ENCODE assay signal across 20 cellular contexts in the genomic region with DNA sequence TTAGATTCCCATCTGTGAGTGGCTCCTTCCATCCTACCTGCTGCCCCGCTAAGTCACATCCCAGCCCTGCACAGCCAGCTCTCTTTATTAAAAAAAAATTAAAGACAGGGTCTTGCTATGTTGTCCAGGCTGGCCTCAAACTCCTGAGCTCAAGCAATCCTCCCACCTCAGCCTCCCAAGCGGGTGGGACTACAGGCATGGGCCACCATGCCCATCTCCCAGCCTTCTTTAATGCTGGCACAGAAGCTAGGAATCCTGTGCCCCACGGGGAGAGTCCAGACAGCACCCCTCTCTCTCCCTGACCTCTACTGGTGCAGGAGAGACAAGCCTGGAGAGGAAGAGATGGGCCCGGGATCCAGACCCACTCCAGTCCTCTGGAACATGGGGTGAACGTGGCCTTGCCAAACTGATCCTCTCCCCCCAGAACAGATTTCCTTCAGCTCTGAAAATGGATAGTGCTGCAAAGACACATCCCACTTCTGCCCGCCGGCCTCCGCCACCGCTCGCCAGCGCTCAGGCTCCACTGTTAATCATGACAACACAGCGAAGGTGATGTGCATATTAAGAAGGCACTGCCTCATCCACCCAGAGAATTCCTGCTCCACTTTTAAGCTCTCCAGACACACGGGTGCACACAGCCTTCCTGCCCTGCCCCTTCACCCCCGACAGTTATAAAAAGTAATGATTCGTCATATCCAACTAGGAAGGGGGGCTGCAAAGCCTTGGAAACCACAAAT.
A peak's percentile ranks its signal among the peaks of the same experiment; 100 is the strongest.
DNase-seq lines count a peak whose midpoint lies in the region; ATAC-seq, FAIRE-seq and TF ChIP-seq lines count a peak whose summit lies in the region.
"Had no signal": no experiment of that assay in that cellular context is flagged by ENCODE, and none has a peak within 500 bp of the region (broad histone marks: within the 10 kb centered on the region; RNA-seq: fewer than 3 reads in every experiment).

No MANE protein-coding gene starts in this region.

- TF ChIP-seq CTCF in natural killer cell (IDR thresholded peaks at IDR 0.05) (no peak), K562 (IDR thresholded peaks at IDR 0.05 in 2 of 3, conservative IDR thresholded peaks at IDR 0.05 in 1 of 3; ENCODE audit: insufficient read depth in 2 of 3, low read depth in 1 of 3, low read length in 3 of 3) (no peak), mesothelial cell of epicardium (IDR thresholded peaks at IDR 0.05; ENCODE audit: unreplicated experiment) (no peak)

- no peaks in the 10 kb centered on the region for H3K9me3 ChIP-seq in K562 (replicated peaks; ENCODE audit: control insufficient read depth, insufficient read depth, low read depth, low read length)
- H3K9me3 ChIP-seq: BLaER1, HAP-1, Peyer's patch had no signal

- H3K36me3 ChIP-seq in K562 (ENCODE audit: control insufficient read depth, insufficient read depth, low read length) = peaks cover 43% of the 10 kb centered on the region; the same call in 2 of the 3 replicates
- H3K36me3 ChIP-seq: HAP-1 had no signal

- H2AFZ ChIP-seq in K562 (ENCODE audit: low read depth, low read length) = no peak overlapping the region

- WGBS in K562 (ENCODE audit: insufficient coverage, low coverage, missing lambda C conversion rate) = 86% methylated on average over 14 of the region's 15 CpGs

- peaks cover 7% of the 10 kb centered on the region for H3K9me1 ChIP-seq in K562 (ENCODE audit: control insufficient read depth, insufficient read depth, low read length)

- no peak for TF ChIP-seq RAD21 in K562 (CRISPR knock-in tag; conservative IDR thresholded peaks at IDR 0.05 in 1 of 2, IDR thresholded peaks at IDR 0.05 in 1 of 2)

- H3K4me1 Mint-ChIP-seq in natural killer cell = peaks cover 66 to 77% of the 10 kb centered on the region in 2 donors
- H3K4me1 Mint-ChIP-seq in natural killer cell treated with Interleukin-12 subunit alpha and Interleukin-12 subunit beta and Interleukin-15 and Interleukin-18, amount 100 ng/mL, for 72 hours (ENCODE audit: low read depth in 2 of 2) = peaks cover 41 to 68% of the 10 kb centered on the region in 2 donors
- H3K4me1 Mint-ChIP-seq in mesothelial cell of epicardium = peaks cover 25% of the 10 kb centered on the region

- no peak overlapping the region for H3K4me2 ChIP-seq in K562 (ENCODE audit: insufficient read depth, low read length)
- H3K4me2 ChIP-seq: BLaER1 had no signal

- H3K9me3 Mint-ChIP-seq in natural killer cell = no peaks in the 10 kb centered on the region
- no peaks in the 10 kb centered on the region for H3K9me3 Mint-ChIP-seq in natural killer cell treated with Interleukin-12 subunit alpha and Interleukin-12 subunit beta and Interleukin-15 and Interleukin-18, amount 100 ng/mL, for 72 hours
- H3K9me3 Mint-ChIP-seq in mesothelial cell of epicardium = no peaks in the 10 kb centered on the region
- H3K9me3 Mint-ChIP-seq: CD8-positive, alpha-beta T cell had no signal

- H3K27me3 Mint-ChIP-seq in natural killer cell (ENCODE audit: low read depth in 2 of 2) = no peaks in the 10 kb centered on the region
- no peaks in the 10 kb centered on the region for H3K27me3 Mint-ChIP-seq in natural killer cell treated with Interleukin-12 subunit alpha and Interleukin-12 subunit beta and Interleukin-15 and Interleukin-18, amount 100 ng/mL, for 72 hours
- no peaks in the 10 kb centered on the region for H3K27me3 Mint-ChIP-seq in mesothelial cell of epicardium (ENCODE audit: low read depth)

- H3K4me3 Mint-ChIP-seq in natural killer cell (no peak overlapping the region), mesothelial cell of epicardium (no peak overlapping the region)
- H3K4me3 Mint-ChIP-seq in natural killer cell treated with Interleukin-12 subunit alpha and Interleukin-12 subunit beta and Interleukin-15 and Interleukin-18, amount 100 ng/mL, for 72 hours = no peak overlapping the region
- H3K4me3 Mint-ChIP-seq: CD8-positive, alpha-beta T cell had no signal

- peaks cover 34% of the 10 kb centered on the region for H3K79me2 ChIP-seq in K562 (ENCODE audit: control insufficient read depth, insufficient read depth, low read length)

- no peak for TF ChIP-seq POLR2A in K562 (conservative IDR thresholded peaks at IDR 0.05)

- peaks cover 49% of the 10 kb centered on the region for H4K20me1 ChIP-seq in K562 (replicated peaks; ENCODE audit: control insufficient read depth, insufficient read depth, low read length)

- POLR2A ChIA-PET in K562 (lab: Yijun Ruan, JAX) = interaction anchor here (0.7 to 0.8 kb wide), 2 partner anchors 22 to 226 kb away, joined by 3 read pairs; no protein-coding TSS in a partner anchor

- H3K27ac Mint-ChIP-seq in natural killer cell (peak overlapping the region; percentile 61 to 66), mesothelial cell of epicardium (peak overlapping the region; percentile 6)
- H3K27ac Mint-ChIP-seq in natural killer cell treated with Interleukin-12 subunit alpha and Interleukin-12 subunit beta and Interleukin-15 and Interleukin-18, amount 100 ng/mL, for 72 hours = peak overlapping the region in 1 of 2 donors; percentile 55
- H3K27ac Mint-ChIP-seq: CD8-positive, alpha-beta T cell had no signal

- DNase-seq in natural killer cell (no peak), K562 (ENCODE audit: extremely low read depth in 1 of 4, low spot score in 3 of 4) (no peak), mesothelial cell of epicardium (ENCODE audit: low spot score in 2 of 2, unreplicated experiment in 2 of 2) (no peak), left lobe of liver (ENCODE audit: low spot score) (no peak), GOT3 (lab: John Stamatoyannopoulos, UW) (no peak), GDM1 (lab: John Stamatoyannopoulos, UW) (no peak)
- no peak for DNase-seq in natural killer cell treated with Interleukin-12 subunit alpha and Interleukin-12 subunit beta and Interleukin-15 and Interleukin-18, amount 100 ng/mL, for 72 hours (ENCODE audit: low spot score)
- DNase-seq: Calu3; CD8-positive, alpha-beta T cell; DMS53; MM.1S; NCI-H1105; NCI-H1694; NCI-H748 treated with DMSO at 0.1 percent for 48 hours; NK-92 treated with Interleukin-12 subunit alpha and Interleukin-12 subunit beta, amount 100 ng/mL, for 24 hours; Peyer's patch; Right ventricle myocardium superior had no signal

- H3K9ac ChIP-seq in K562 (ENCODE audit: insufficient read depth in 1 of 2, low read depth in 2 of 2, low read length in 2 of 2) = no peak overlapping the region
- H3K9ac ChIP-seq: BLaER1 had no signal

- TF ChIP-seq EP300 in K562 (IDR thresholded peaks at IDR 0.05; ENCODE audit: low read length) = no peak

- peaks cover 6 to 12% of the 10 kb centered on the region in 2 experiments for H3K4me1 ChIP-seq in K562 (replicated peaks in 1 of 2; ENCODE audit: control insufficient read depth in 2 of 2, insufficient read depth in 2 of 2, low read length in 2 of 2)
- H3K4me1 ChIP-seq: HAP-1 had no signal

- intact Hi-C loops in natural killer cell (cut with micrococcal nuclease) = no loop called here
- intact Hi-C loops in K562 (cut with micrococcal nuclease) = no loop called here

- no peaks in the 10 kb centered on the region for H3K27me3 ChIP-seq in K562 (ENCODE audit: control insufficient read depth in 2 of 2, insufficient read depth in 2 of 2, low read length in 2 of 2)
- H3K27me3 ChIP-seq: BLaER1, Peyer's patch had no signal

- H3K36me3 Mint-ChIP-seq in natural killer cell = no peaks in the 10 kb centered on the region
- H3K36me3 Mint-ChIP-seq in natural killer cell treated with Interleukin-12 subunit alpha and Interleukin-12 subunit beta and Interleukin-15 and Interleukin-18, amount 100 ng/mL, for 72 hours = no peaks in the 10 kb centered on the region
- H3K36me3 Mint-ChIP-seq in mesothelial cell of epicardium = no peaks in the 10 kb centered on the region

- no peak overlapping the region for H3K27ac ChIP-seq in K562 (ENCODE audit: extremely low read depth, low read depth, low read length)
- H3K27ac ChIP-seq: BLaER1, Peyer's patch, SK-N-MC had no signal

- BruUV-seq in K562 (replicated peaks; lab: Mats Ljungman, UMichigan) = no TSS peak

- CTCF ChIA-PET in K562 (lab: Yijun Ruan, JAX; ENCODE audit: low intra/inter-chr PET ratio) = no interaction called here

- ATAC-seq in natural killer cell (no peak), K562 (no peak), left lobe of liver (no peak)
- no peak for ATAC-seq in natural killer cell treated with Interleukin-12 subunit alpha and Interleukin-12 subunit beta and Interleukin-15 and Interleukin-18, amount 100 ng/mL, for 72 hours
- ATAC-seq: CD8-positive, alpha-beta T cell had no signal

- in situ Hi-C loops in K562 (cut with MboI) = no loop called here

- no peak for FAIRE-seq in K562 (lab: Jason Lieb, UNC)

- H3K4me3 ChIP-seq in K562 = no peak overlapping the region
- H3K4me3 ChIP-seq: BLaER1, HAP-1, Peyer's patch, SK-N-MC had no signal

TF ChIP-seq in K562, 482 proteins besides CTCF, POLR2A, EP300 and RAD21:
- TF ChIP-seq ZNF121 (CRISPR knock-in tag; conservative IDR thresholded peaks at IDR 0.05) (peak; percentile 69), E2F8 (IDR thresholded peaks at IDR 0.05; ENCODE audit: low read depth, partially characterized antibody) (no peak)
TF ChIP-seq in K562: peak in this region for 1.
